23 cellular contexts compared by ENCODE assay signal in genomic region chr14:103360548-103360947, GRCh38.
"Had no signal": no experiment of that assay in that cellular context is flagged by ENCODE, and none has a peak within 500 bp of the region (broad histone marks: within the 10 kb centered on the region; RNA-seq: fewer than 3 reads in every experiment).

No MANE protein-coding gene starts in this region.

- H3K4me1 Mint-ChIP-seq: natural killer cell had no signal

- H3K4me3 Mint-ChIP-seq: activated CD4-positive, alpha-beta T cell treated with anti-CD3 and anti-CD28 coated beads for 36 hours; activated naive CD8-positive, alpha-beta T cell treated with anti-CD3 and anti-CD28 coated beads for 36 hours; activated T-cell treated with anti-CD3 and anti-CD28 coated beads, Interleukin-2, amount 50 U/mL, for 72 hours; immature natural killer cell; natural killer cell; T-helper 2 cell treated with Interferon-gamma antibody and Interleukin-4, amounts not matched to agents 5 μg/mL and 100 μg/mL, for 36 hours had no signal

- H3K4me1 ChIP-seq: adrenal gland, body of pancreas, lower lobe of right lung, tibial nerve had no signal

- H3K27ac ChIP-seq: adrenal gland, body of pancreas, lower lobe of right lung, tibial nerve had no signal

- H3K4me3 ChIP-seq: adrenal gland, body of pancreas, lower lobe of right lung, tibial nerve had no signal

- DNase-seq: activated CD4-positive, alpha-beta T cell treated with anti-CD3 and anti-CD28 coated beads for 36 hours; activated CD4-positive, alpha-beta T cell treated with anti-CD3 and anti-CD28 coated beads, Interleukin-2, amount 50 U/mL, for 4 hours; activated CD4-positive, CD25-positive, alpha-beta regulatory T cell; activated naive CD4-positive, alpha-beta T cell treated with Interleukin-2 at 50 U/mL for 16 hours; activated naive CD8-positive, alpha-beta T cell treated with anti-CD3 and anti-CD28 coated beads for 36 hours; activated T-cell treated with anti-CD3 and anti-CD28 coated beads for 4 hours; activated T-cell treated with anti-CD3 and anti-CD28 coated beads, Interleukin-2, amount 50 U/mL, for 72 hours; aorta; body of pancreas; dermis blood vessel endothelial cell; effector CD4-positive, alpha-beta T cell; head of caudate nucleus; hypothalamus; immature natural killer cell; lower lobe of right lung; mesendoderm; natural killer cell; right cardiac atrium; stimulated activated CD4-positive, alpha-beta T cell treated with anti-CD3 and anti-CD28 coated beads, Interleukin-2, amount 100 ng/mL, for 48 hours; stimulated activated naive CD4-positive, alpha-beta T cell treated with Interleukin-2 at 50 U/mL for 16 hours had no signal

- H3K27me3 ChIP-seq: adrenal gland, body of pancreas, tibial nerve had no signal

- H3K36me3 ChIP-seq: adrenal gland, lower lobe of right lung, tibial nerve had no signal

- H3K36me3 Mint-ChIP-seq: natural killer cell had no signal

- H3K27ac Mint-ChIP-seq: activated CD4-positive, alpha-beta T cell treated with anti-CD3 and anti-CD28 coated beads for 36 hours; activated naive CD8-positive, alpha-beta T cell treated with anti-CD3 and anti-CD28 coated beads for 36 hours; activated T-cell treated with anti-CD3 and anti-CD28 coated beads, Interleukin-2, amount 50 U/mL, for 72 hours; immature natural killer cell; natural killer cell; T-helper 2 cell treated with Interferon-gamma antibody and Interleukin-4, amounts not matched to agents 5 μg/mL and 100 μg/mL, for 36 hours had no signal
